In genomic region chr6:139472341-139473038, GRCh38 we compare ENCODE assay signal across 1 cellular context.
TF ChIP-seq lines count a peak whose summit lies in the region.

No MANE protein-coding gene starts in this region.

TF ChIP-seq in IMR-90, 13 proteins besides CTCF, POLR2A, EP300 and RAD21 (continued from another document):
- TF ChIP-seq ELK1 (IDR thresholded peaks at IDR 0.05; ENCODE audit: borderline replicate concordance, low read depth, low read length) (no peak), USF2 (IDR thresholded peaks at IDR 0.05; ENCODE audit: low read depth, low read length) (no peak), CEBPB (IDR thresholded peaks at IDR 0.05; ENCODE audit: low read depth, low read length) (no peak), MAZ (IDR thresholded peaks at IDR 0.05; ENCODE audit: borderline replicate concordance, low read depth, low read length) (no peak), RFX5 (IDR thresholded peaks at IDR 0.05; ENCODE audit: low read depth, low read length) (no peak), CHD1 (IDR thresholded peaks at IDR 0.05; ENCODE audit: low read depth, low read length) (no peak), RCOR1 (IDR thresholded peaks at IDR 0.05; ENCODE audit: insufficient replicate concordance, low read length) (no peak), NFE2L2 (IDR thresholded peaks at IDR 0.05; ENCODE audit: low read depth, low read length) (no peak)
TF ChIP-seq in IMR-90: peak in this region for 0.
